ENCODE assay signal across 8 cellular contexts in genomic region chr17:76272541-76273434, GRCh38. TPM values are rescaled to one million over a fixed set of nuclear protein-coding genes. Genes with fewer than 3 reads are reported as not detected.
DNase-seq lines count a peak whose midpoint lies in the region; ATAC-seq and TF ChIP-seq lines count a peak whose summit lies in the region.

No MANE protein-coding gene starts in this region.

- H3K4me1 Mint-ChIP-seq in CD8-positive, alpha-beta T cell (ENCODE audit: low read depth), result peaks cover 58% of the 10 kb centered on the region

- intact Hi-C loops in CD8-positive, alpha-beta T cell (cut with DNase I, micrococcal nuclease), result no loop called here
- intact Hi-C loops in dorsolateral prefrontal cortex (cut with DNase I), result no loop called here
- intact Hi-C loops in head of caudate nucleus (cut with DNase I), result loop anchor here (10.0 kb wide), 1 partner anchor 88 kb away; no protein-coding TSS in a partner anchor

- ATAC-seq in CD8-positive, alpha-beta T cell, result peak; percentile 19
- peak; percentile 21 for ATAC-seq in GM21528 (IDR thresholded peaks at IDR 0.05; ENCODE audit: low FRiP score, unreplicated experiment)

- H3K4me3 ChIP-seq in CD8-positive, alpha-beta T cell (ENCODE audit: low read depth, low read length), result peak overlapping the region; percentile 82
- H3K4me3 ChIP-seq in NT2/D1 (ENCODE audit: insufficient read length, low read depth), result no peak overlapping the region
- H3K4me3 ChIP-seq in esophagus (ENCODE audit: low read depth in 1 of 2, low read length in 2 of 2), result peak overlapping the region in 1 of 2 donors; percentile 34
- peak overlapping the region in 19 of 59 donors; percentile 14 to 52 (median 36) for H3K4me3 ChIP-seq in dorsolateral prefrontal cortex

- peak overlapping the region; percentile 75 for H3K27ac ChIP-seq in CD8-positive, alpha-beta T cell (ENCODE audit: low read depth, low read length)
- H3K27ac ChIP-seq in esophagus (ENCODE audit: low read depth in 2 of 2, low read length in 1 of 2) (peak overlapping the region; percentile 67 to 87), dorsolateral prefrontal cortex (peak overlapping the region in 21 of 59 donors; percentile 7 to 70 (median 42))

- no peaks in the 10 kb centered on the region for H3K9me3 Mint-ChIP-seq in CD8-positive, alpha-beta T cell

- 45 to 47% methylated on average over 19 of the region's 19 CpGs for WGBS in esophagus, 2 donors

- peaks cover 75% of the 10 kb centered on the region for H3K4me1 ChIP-seq in CD8-positive, alpha-beta T cell (ENCODE audit: insufficient read depth, low read length)
- H3K4me1 ChIP-seq in NT2/D1 (ENCODE audit: insufficient read depth, insufficient read length), result peaks cover 46% of the 10 kb centered on the region
- H3K4me1 ChIP-seq in esophagus (ENCODE audit: control insufficient read depth in 2 of 2, insufficient read depth in 2 of 2, low read length in 1 of 2), result peaks cover 6 to 44% of the 10 kb centered on the region in 2 donors

- peak overlapping the region; percentile 79 for H3K4me3 Mint-ChIP-seq in CD8-positive, alpha-beta T cell

- peak in 4 of 7 experiments; percentile 42 to 60 (median 48) for DNase-seq in CD8-positive, alpha-beta T cell
- no peak for DNase-seq in NT2/D1 (ENCODE audit: low read depth, low spot score)
- peak; percentile 83 for DNase-seq in stimulated activated CD4-positive, alpha-beta T cell treated with anti-CD3 and anti-CD28 coated beads, Interleukin-1b, Interleukin-23, amount 100 ng/mL, for 48 hours
- DNase-seq in dorsolateral prefrontal cortex, result no peak
- no peak for DNase-seq in head of caudate nucleus
- DNase-seq in DMS114 treated with DMSO at 0.1 percent for 48 hours (lab: John Stamatoyannopoulos, UW; ENCODE audit: unreplicated experiment), result no peak

- TF ChIP-seq CTCF in CD8-positive, alpha-beta T cell (IDR thresholded peaks at IDR 0.05), result no peak
- no peak for TF ChIP-seq CTCF in dorsolateral prefrontal cortex (IDR thresholded peaks at IDR 0.05 in 54 of 56, conservative IDR thresholded peaks at IDR 0.05 in 2 of 56; ENCODE audit: low read depth in 1 of 56, partially characterized antibody in 56 of 56)

- no peaks in the 10 kb centered on the region for H3K27me3 ChIP-seq in CD8-positive, alpha-beta T cell (ENCODE audit: insufficient read depth, low read length)
- no peaks in the 10 kb centered on the region for H3K27me3 ChIP-seq in NT2/D1 (ENCODE audit: insufficient read depth, insufficient read length)
- H3K27me3 ChIP-seq in esophagus (ENCODE audit: control insufficient read depth in 1 of 2, insufficient read depth in 2 of 2, low read length in 2 of 2), result no peaks in the 10 kb centered on the region
- no peaks in the 10 kb centered on the region for H3K27me3 ChIP-seq in dorsolateral prefrontal cortex

- no peaks in the 10 kb centered on the region for H3K9me3 ChIP-seq in CD8-positive, alpha-beta T cell (ENCODE audit: low read length)
- H3K9me3 ChIP-seq in NT2/D1 (ENCODE audit: insufficient read depth, low read length), result no peaks in the 10 kb centered on the region
- H3K9me3 ChIP-seq in esophagus (ENCODE audit: control insufficient read depth in 2 of 2, insufficient read depth in 1 of 2, low read depth in 1 of 2, low read length in 1 of 2), result no peaks in the 10 kb centered on the region

- no peaks in the 10 kb centered on the region for H3K27me3 Mint-ChIP-seq in CD8-positive, alpha-beta T cell (ENCODE audit: low read depth)

- peak overlapping the region; percentile 13 for H3K9ac ChIP-seq in NT2/D1 (ENCODE audit: insufficient read length, low read depth)

- CTCF ChIA-PET in CD8-positive, alpha-beta T cell (lab: Charles Lee), result interaction anchor here (0.9 to 10.6 kb wide), 7 partner anchors 7 to 151 kb away, joined by 3 to 86 read pairs (median 13); partner anchors contain the start of gene FOXJ1

- H3K27ac Mint-ChIP-seq in CD8-positive, alpha-beta T cell, result peak overlapping the region; percentile 94

- peaks cover 19% of the 10 kb centered on the region for H3K36me3 Mint-ChIP-seq in CD8-positive, alpha-beta T cell

- peaks cover 10% of the 10 kb centered on the region for H3K36me3 ChIP-seq in CD8-positive, alpha-beta T cell (ENCODE audit: insufficient read depth, low read length)
- H3K36me3 ChIP-seq in NT2/D1 (ENCODE audit: insufficient read depth, insufficient read length, low read length) (peaks cover 18% of the 10 kb centered on the region), esophagus (ENCODE audit: control insufficient read depth in 2 of 2, insufficient read depth in 2 of 2, low read length in 1 of 2) (peaks cover 0 to 9% of the 10 kb centered on the region in 2 donors)

- POLR2A ChIA-PET in CD8-positive, alpha-beta T cell (lab: Charles Lee), result interaction anchor here (0.9 to 11.7 kb wide), 11 partner anchors 8 to 170 kb away, joined by 3 to 121 read pairs (median 9); partner anchors contain the start of genes EXOC7, RNF157 and UBALD2

RNA-seq across cellular contexts. Expression of gene UBALD2, which starts 7.6 kb away (rescaled TPM):
- total RNA-seq in CD8-positive, alpha-beta T cell, result 100 to 1,000 TPM; 241 to 249 TPM
- polyA plus RNA-seq in esophagus, result 10 to 100 TPM; 35.4 to 49.7 TPM
- total RNA-seq in dorsolateral prefrontal cortex, result 10 to 100 TPM; 23.4 to 76.2 (median 37.1) TPM

RNA-seq across cellular contexts. Expression of gene RNF157, which starts 32.5 kb away (rescaled TPM):
- total RNA-seq in CD8-positive, alpha-beta T cell, result 10 to 100 TPM; 22.3 to 25.5 TPM
- under 1 TPM; 0.20 to 0.44 TPM for polyA plus RNA-seq in esophagus
- total RNA-seq in dorsolateral prefrontal cortex, result 100 to 1,000 TPM in 116 of 120 experiments, 10 to 100 TPM in 4; 66.1 to 191 (median 137) TPM

RNA-seq across cellular contexts. Expression of gene QRICH2, which starts 35.3 kb away (rescaled TPM):
- total RNA-seq in CD8-positive, alpha-beta T cell, result 1 to 10 TPM; 1.4 to 2.1 TPM
- polyA plus RNA-seq in esophagus, result 1 to 10 TPM; 2.1 to 5.6 TPM
- total RNA-seq in dorsolateral prefrontal cortex, result 10 to 100 TPM in 81 of 120 experiments, 1 to 10 TPM in 39; 4.3 to 28.6 (median 11.3) TPM

Comparison
In these comparisons a context has a peak if more than half of its experiments do, and no peak if none do; other contexts are left out.
1. DNase-seq: peak in CD8-positive, alpha-beta T cell (4 of 7) and stimulated activated CD4-positive, alpha-beta T cell treated with anti-CD3 and anti-CD28 coated beads, Interleukin-1b, Interleukin-23, amount 100 ng/mL, for 48 hours (single experiment); none in NT2/D1 (single experiment), dorsolateral prefrontal cortex (0 of 10), head of caudate nucleus (0 of 42) and DMS114 treated with DMSO at 0.1 percent for 48 hours (single experiment).